16 cellular contexts compared by ENCODE assay signal in the genomic region with DNA sequence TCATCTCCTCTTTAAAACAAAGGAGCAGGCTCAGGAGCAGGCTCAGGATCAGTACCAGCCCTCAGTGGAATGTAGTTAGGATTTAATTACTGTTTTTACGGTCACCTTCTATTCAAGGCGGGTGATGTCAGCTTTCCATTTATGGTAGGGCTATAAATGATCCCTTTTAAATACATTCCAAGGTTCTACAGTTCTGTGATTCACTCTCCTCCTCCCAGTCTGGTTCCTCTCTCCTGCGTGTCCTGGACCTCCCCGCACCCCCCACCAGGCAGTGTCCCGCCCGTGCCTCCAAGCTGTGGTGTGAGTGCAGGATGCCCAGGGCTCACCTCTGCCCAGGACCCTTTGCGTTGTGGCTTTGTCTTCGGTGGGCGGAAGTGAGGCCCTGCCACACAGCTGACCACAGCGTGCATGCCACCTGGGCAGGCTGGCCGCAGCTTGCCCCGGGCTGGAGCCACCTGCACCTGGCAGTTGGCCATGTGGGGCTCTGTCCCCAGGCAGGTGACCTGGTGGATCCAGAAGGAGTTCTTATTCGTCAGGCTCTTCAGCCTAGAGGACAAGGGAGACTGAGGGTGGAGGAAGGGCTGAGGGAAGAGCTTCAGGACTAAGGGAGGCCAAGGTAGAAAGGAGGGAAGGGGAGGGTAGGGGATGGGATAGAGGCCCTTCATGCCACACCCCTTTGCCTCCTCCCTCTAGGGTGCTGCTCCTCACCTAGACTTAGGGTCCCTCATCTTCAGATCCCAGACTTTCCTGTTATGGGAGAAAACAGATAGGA. TPM values are rescaled to one million over a fixed set of nuclear protein-coding genes. Genes with fewer than 3 reads are reported as not detected.
DNase-seq lines count a peak whose midpoint lies in the region; ATAC-seq and TF ChIP-seq lines count a peak whose summit lies in the region.
"Had no signal": no experiment of that assay in that cellular context is flagged by ENCODE, and none has a peak within 500 bp of the region (broad histone marks: within the 10 kb centered on the region; RNA-seq: fewer than 3 reads in every experiment).

No MANE protein-coding gene starts in this region.

- H3K9me3 ChIP-seq in PC-9 (ENCODE audit: insufficient read depth, low read depth) (no peaks in the 10 kb centered on the region), mesenchymal stem cell (ENCODE audit: control insufficient read depth, low read length) (no peaks in the 10 kb centered on the region)
- H3K9me3 ChIP-seq in naive thymus-derived CD4-positive, alpha-beta T cell (ENCODE audit: control insufficient read depth in 2 of 3, low read length in 3 of 3): no peaks in the 10 kb centered on the region
- H3K9me3 ChIP-seq: adrenal gland had no signal

- no peak for ATAC-seq in naive thymus-derived CD4-positive, alpha-beta T cell
- ATAC-seq in GM19452 (IDR thresholded peaks at IDR 0.05; ENCODE audit: unreplicated experiment): no peak
- ATAC-seq in GM18873 (IDR thresholded peaks at IDR 0.05; ENCODE audit: low FRiP score, unreplicated experiment): no peak
- no peak for ATAC-seq in natural killer cell

- no peak overlapping the region for H4K91ac ChIP-seq in mesenchymal stem cell (ENCODE audit: low read length)

- no peak overlapping the region for H3K4ac ChIP-seq in mesenchymal stem cell (ENCODE audit: low read depth in 1 of 2, low read length in 2 of 2)

- peaks cover 8% of the 10 kb centered on the region for H3K4me1 ChIP-seq in PC-9 (replicated peaks; ENCODE audit: insufficient read depth)
- H3K4me1 ChIP-seq in mesenchymal stem cell (ENCODE audit: control insufficient read depth, insufficient read depth, low read depth, low read length): peaks cover 35% of the 10 kb centered on the region
- H3K4me1 ChIP-seq in naive thymus-derived CD4-positive, alpha-beta T cell (ENCODE audit: control insufficient read depth in 2 of 2, insufficient read depth in 2 of 2, low read length in 2 of 2): no peaks in the 10 kb centered on the region
- H3K4me1 ChIP-seq: adrenal gland had no signal

- no peak overlapping the region for H3K23ac ChIP-seq in mesenchymal stem cell (ENCODE audit: low read length in 2 of 2)

- H2BK15ac ChIP-seq in mesenchymal stem cell (ENCODE audit: low read depth, poor library complexity, severe bottlenecking): peak overlapping the region; percentile 4

- no peak overlapping the region for H2BK5ac ChIP-seq in mesenchymal stem cell (ENCODE audit: low read depth, low read length, poor library complexity, severe bottlenecking)

- DNase-seq in A172 (ENCODE audit: low spot score): peak; percentile 81
- DNase-seq in GM13977 (ENCODE audit: low spot score): peak; percentile 4
- DNase-seq in PC-9: peak; percentile 59 to 83
- no peak for DNase-seq in mesenchymal stem cell
- no peak for DNase-seq in naive thymus-derived CD4-positive, alpha-beta T cell
- no peak for DNase-seq in natural killer cell
- DNase-seq: CD8-positive, alpha-beta memory T cell; cortex of kidney; DND-41; kidney glomerular epithelial cell; NCI-H1694; NCI-H2227 treated with DMSO at 0.1 percent for 48 hours had no signal

- no TSS peak for BruUV-seq in PC-9 (replicated peaks; lab: Mats Ljungman, UMichigan)

- H4K8ac ChIP-seq in mesenchymal stem cell (ENCODE audit: low read length): no peak overlapping the region

- peak overlapping the region in 1 of 9 donors; percentile 12 for H3K27ac Mint-ChIP-seq in naive thymus-derived CD4-positive, alpha-beta T cell
- H3K27ac Mint-ChIP-seq in natural killer cell: peak overlapping the region in 1 of 2 donors; percentile 16
- H3K27ac Mint-ChIP-seq: mesothelial cell of epicardium had no signal

- peaks cover 2% of the 10 kb centered on the region for H3K79me1 ChIP-seq in mesenchymal stem cell (replicated peaks; ENCODE audit: low read length, poor library complexity, severe bottlenecking)

- no peaks in the 10 kb centered on the region for H3K79me2 ChIP-seq in PC-9 (ENCODE audit: low read depth)

- H4K20me1 ChIP-seq in PC-9 (ENCODE audit: insufficient read depth): no peaks in the 10 kb centered on the region

- no peak overlapping the region for H2AFZ ChIP-seq in PC-9
- no peak overlapping the region for H2AFZ ChIP-seq in mesenchymal stem cell (ENCODE audit: low read depth, low read length)

- no peak overlapping the region for H3K4me3 Mint-ChIP-seq in naive thymus-derived CD4-positive, alpha-beta T cell
- H3K4me3 Mint-ChIP-seq in natural killer cell: no peak overlapping the region
- H3K4me3 Mint-ChIP-seq: CD8-positive, alpha-beta memory T cell; mesothelial cell of epicardium had no signal

- no peak overlapping the region for H2BK120ac ChIP-seq in mesenchymal stem cell (ENCODE audit: low read depth, low read length)

- no peak overlapping the region for H2BK12ac ChIP-seq in mesenchymal stem cell (ENCODE audit: low read length in 2 of 2)

- no peak overlapping the region for H3K9ac ChIP-seq in mesenchymal stem cell (ENCODE audit: low read length)

- peaks cover 0 to 6% (median 0%) of the 10 kb centered on the region in 7 donors for H3K4me1 Mint-ChIP-seq in naive thymus-derived CD4-positive, alpha-beta T cell
- H3K4me1 Mint-ChIP-seq in natural killer cell: peaks cover 7 to 23% of the 10 kb centered on the region in 2 donors
- H3K4me1 Mint-ChIP-seq: CD8-positive, alpha-beta memory T cell; mesothelial cell of epicardium had no signal

- peaks cover 0 to 2% (median 0%) of the 10 kb centered on the region in 11 donors for H3K9me3 Mint-ChIP-seq in naive thymus-derived CD4-positive, alpha-beta T cell
- H3K9me3 Mint-ChIP-seq in natural killer cell: no peaks in the 10 kb centered on the region
- H3K9me3 Mint-ChIP-seq: CD8-positive, alpha-beta memory T cell; mesothelial cell of epicardium had no signal

- POLR2A ChIA-PET in PC-9 (lab: Charles Lee; ENCODE audit: unreplicated experiment): interaction anchor here (0.7 kb wide), 1 partner anchor 377 kb away, joined by 5 read pairs; no protein-coding TSS in a partner anchor
- POLR2A ChIA-PET in naive thymus-derived CD4-positive, alpha-beta T cell (lab: Charles Lee): no interaction called here

- no peaks in the 10 kb centered on the region for H3F3A ChIP-seq in PC-9 (ENCODE audit: insufficient read depth, low read depth)

- H3K27me3 ChIP-seq in PC-9 (ENCODE audit: insufficient read depth, low read depth) (no peaks in the 10 kb centered on the region), mesenchymal stem cell (ENCODE audit: control insufficient read depth in 1 of 2, insufficient read depth in 1 of 2, low read length in 2 of 2) (no peaks in the 10 kb centered on the region)
- no peaks in the 10 kb centered on the region for H3K27me3 ChIP-seq in naive thymus-derived CD4-positive, alpha-beta T cell (ENCODE audit: control insufficient read depth in 2 of 2, insufficient read depth in 2 of 2, low read length in 2 of 2)
- H3K27me3 ChIP-seq: adrenal gland had no signal

- H3K4me2 ChIP-seq in PC-9 (no peak overlapping the region), mesenchymal stem cell (ENCODE audit: low read length, poor library complexity, severe bottlenecking) (no peak overlapping the region)

- 82% methylated on average over 13 of the region's 13 CpGs for WGBS in mesenchymal stem cell

- H3K9me2 ChIP-seq in PC-9 (ENCODE audit: insufficient read depth): no peaks in the 10 kb centered on the region

- peak overlapping the region in 1 of 2 experiments; percentile 30 for H3K14ac ChIP-seq in mesenchymal stem cell (ENCODE audit: low read length in 2 of 2)

- no peak overlapping the region for H3K27ac ChIP-seq in PC-9
- no peak overlapping the region for H3K27ac ChIP-seq in mesenchymal stem cell (ENCODE audit: low read length, poor library complexity, severe bottlenecking)
- H3K27ac ChIP-seq in naive thymus-derived CD4-positive, alpha-beta T cell (ENCODE audit: low read depth, low read length): no peak overlapping the region
- H3K27ac ChIP-seq: adrenal gland had no signal

- peaks cover 0 to 9% (median 6%) of the 10 kb centered on the region in 5 donors for H3K36me3 Mint-ChIP-seq in naive thymus-derived CD4-positive, alpha-beta T cell
- H3K36me3 Mint-ChIP-seq in natural killer cell: no peaks in the 10 kb centered on the region

- no peak overlapping the region for H3K18ac ChIP-seq in mesenchymal stem cell (ENCODE audit: low read depth in 1 of 2, low read length in 2 of 2)

- no peaks in the 10 kb centered on the region for H3K27me3 Mint-ChIP-seq in naive thymus-derived CD4-positive, alpha-beta T cell
- H3K27me3 Mint-ChIP-seq in natural killer cell (ENCODE audit: low read depth in 2 of 2): no peaks in the 10 kb centered on the region
- H3K27me3 Mint-ChIP-seq: CD8-positive, alpha-beta memory T cell had no signal

- H3K36me3 ChIP-seq in PC-9 (ENCODE audit: low read depth) (no peaks in the 10 kb centered on the region), mesenchymal stem cell (ENCODE audit: control insufficient read depth in 1 of 2, insufficient read depth in 2 of 2, low read depth in 1 of 2, low read length in 2 of 2) (peaks cover 57 to 65% of the 10 kb centered on the region in 2 experiments)
- H3K36me3 ChIP-seq in naive thymus-derived CD4-positive, alpha-beta T cell (ENCODE audit: control insufficient read depth in 2 of 3, insufficient read depth in 3 of 3, low read length in 3 of 3): peaks cover 0 to 3% (median 0%) of the 10 kb centered on the region in 3 experiments
- H3K36me3 ChIP-seq: adrenal gland had no signal

- intact Hi-C loops in PC-9 (cut with micrococcal nuclease; ENCODE audit: unreplicated experiment) (no loop called here), natural killer cell (cut with micrococcal nuclease) (no loop called here)
- intact Hi-C loops in naive thymus-derived CD4-positive, alpha-beta T cell (cut with micrococcal nuclease): no loop called here

- H3K4me3 ChIP-seq in PC-9: no peak overlapping the region
- H3K4me3 ChIP-seq in mesenchymal stem cell (ENCODE audit: insufficient read depth in 1 of 2, low read depth in 1 of 2, low read length in 2 of 2): no peak overlapping the region
- no peak overlapping the region for H3K4me3 ChIP-seq in naive thymus-derived CD4-positive, alpha-beta T cell (ENCODE audit: low read length)
- H3K4me3 ChIP-seq: adrenal gland had no signal

- TF ChIP-seq CTCF in GM13977 (IDR thresholded peaks at IDR 0.05; ENCODE audit: extremely low read depth, insufficient read depth, missing control alignments) (no peak), PC-9 (conservative IDR thresholded peaks at IDR 0.05) (no peak), natural killer cell (IDR thresholded peaks at IDR 0.05) (no peak)

- in situ Hi-C loops in GM13977 (cut with MboI; ENCODE audit: low pct_unique_long_range_greater_than_20kb, low sequenced_read_pairs, unreplicated experiment): no loop called here

- peak overlapping the region; percentile 3 for H2AK5ac ChIP-seq in mesenchymal stem cell (ENCODE audit: low read length, severe bottlenecking)

- CTCF ChIA-PET in PC-9 (lab: Charles Lee): no interaction called here
- CTCF ChIA-PET in naive thymus-derived CD4-positive, alpha-beta T cell (lab: Charles Lee): no interaction called here

RNA-seq across cellular contexts. Expression of a gene that starts 9.1 kb away (rescaled TPM):
- 15.4 and 24.9 TPM in 2 replicates for total RNA-seq in A172 (2014; rRNA removed; shearing (Covaris generic))
- total RNA-seq in PC-9 (2021): 2.5 and 3.5 TPM in 2 replicates
- polyA plus RNA-seq in mesenchymal stem cell (2013, experiment 1 of 2): 4.6 TPM
- polyA plus RNA-seq in mesenchymal stem cell (2013, experiment 2 of 2): 4.5 TPM
- total RNA-seq in naive thymus-derived CD4-positive, alpha-beta T cell: not detected
- not detected for polyA plus RNA-seq in naive thymus-derived CD4-positive, alpha-beta T cell
- total RNA-seq in natural killer cell: under 1 TPM in 1 of 3 donors, not detected in 2; 0.23 TPM
- total RNA-seq: CD8-positive, alpha-beta memory T cell had no signal

Comparison
In these comparisons a context has a peak if more than half of its experiments do, and no peak if none do; other contexts are left out.
1. DNase-seq: peak in A172 (single experiment), GM13977 (single experiment) and PC-9 (2 of 2); none in mesenchymal stem cell (single experiment), naive thymus-derived CD4-positive, alpha-beta T cell (0 of 9) and natural killer cell (single experiment).